Comparison of ENCODE assay signal across 15 cellular contexts in genomic region chr7:94594882-94595281, GRCh38.
DNase-seq lines count a peak whose midpoint lies in the region; ATAC-seq, FAIRE-seq and TF ChIP-seq lines count a peak whose summit lies in the region.
"Had no signal": no experiment of that assay in that cellular context is flagged by ENCODE, and none has a peak within 500 bp of the region (broad histone marks: within the 10 kb centered on the region; RNA-seq: fewer than 3 reads in every experiment).

No MANE protein-coding gene starts in this region.

- H3K4me2 ChIP-seq in HepG2 (ENCODE audit: low read depth, low read length): no peak overlapping the region

- H3K4me1 ChIP-seq in liver (ENCODE audit: control insufficient read depth in 4 of 4, insufficient read depth in 4 of 4, low read length in 3 of 4): peaks cover 0 to 16% (median 11%) of the 10 kb centered on the region in 4 donors
- H3K4me1 ChIP-seq in HepG2 (ENCODE audit: insufficient read depth, low read length): 0 out of 2 replicates have a peak, but pooled peaks cover 5% of the 10 kb centered on the region

- TF ChIP-seq EP300 in HepG2 (IDR thresholded peaks at IDR 0.05; ENCODE audit: low read depth in 2 of 2, low read length in 2 of 2): no peak
- TF ChIP-seq EP300 in HepG2 (CRISPR knock-in tag; IDR thresholded peaks at IDR 0.05; ENCODE audit: borderline replicate concordance): no peak

- peak; percentile 21 to 37 for TF ChIP-seq RAD21 in liver (IDR thresholded peaks at IDR 0.05)
- no peak for TF ChIP-seq RAD21 in HepG2 (CRISPR knock-in tag; IDR thresholded peaks at IDR 0.05)

- 37% methylated on average over 1 of the region's 1 CpG for WGBS in liver
- WGBS in HepG2 (ENCODE audit: low lambda C conversion rate): 86% methylated on average over 1 of the region's 1 CpG

- POLR2A ChIA-PET in HepG2 (lab: Yijun Ruan, JAX): interaction anchor here (1.4 kb wide), 1 partner anchor 26 kb away, joined by 3 read pairs; no protein-coding TSS in a partner anchor

- in situ Hi-C loops in HepG2 (cut with HindIII; ENCODE audit: extremely low pct_ligation_motif_present, low pct_unique_long_range_greater_than_20kb): no loop called here

- H3K9ac ChIP-seq in liver (ENCODE audit: low read depth in 1 of 2, low read length in 2 of 2): no peak overlapping the region
- H3K9ac ChIP-seq in HepG2 (ENCODE audit: insufficient read depth, low read depth, low read length): no peak overlapping the region

- no TSS peak for BruUV-seq in HepG2 (replicated peaks; lab: Mats Ljungman, UMichigan)

- no peaks in the 10 kb centered on the region for H3K79me2 ChIP-seq in HepG2 (ENCODE audit: insufficient read depth, low read length)

- no peaks in the 10 kb centered on the region for H4K20me1 ChIP-seq in HepG2 (ENCODE audit: insufficient read depth, low read length)

- no peak overlapping the region for H3K27ac ChIP-seq in liver (ENCODE audit: low read depth in 1 of 2, low read length in 2 of 2)
- H3K27ac ChIP-seq in HepG2 (ENCODE audit: extremely low read length, insufficient read depth, low read length): no peak overlapping the region
- H3K27ac ChIP-seq: 22Rv1 had no signal

- peaks cover 0 to 2% (median under 1%) of the 10 kb centered on the region in 4 donors for H3K27me3 ChIP-seq in liver (ENCODE audit: control insufficient read depth in 4 of 4, insufficient read depth in 4 of 4, low read length in 3 of 4)
- no peaks in the 10 kb centered on the region for H3K27me3 ChIP-seq in HepG2 (ENCODE audit: control insufficient read depth in 1 of 2, insufficient read depth in 2 of 2, low read length in 2 of 2)

- TF ChIP-seq CTCF in liver (IDR thresholded peaks at IDR 0.05; ENCODE audit: low read depth, low read length, missing input control): no peak
- TF ChIP-seq CTCF in HepG2 (CRISPR knock-in tag; IDR thresholded peaks at IDR 0.05): no peak

- no peak for FAIRE-seq in HepG2 (lab: Jason Lieb, UNC)
- FAIRE-seq: D721Med had no signal

- DNase-seq in HepG2 (ENCODE audit: low spot score): no peak
- DNase-seq in left colon: no peak
- DNase-seq in mucosa of gallbladder (ENCODE audit: low spot score): peak; percentile 26
- no peak for DNase-seq in germinal center (ENCODE audit: low spot score)
- no peak for DNase-seq in DMS 273 treated with DMSO at 0.1 percent for 48 hours (lab: John Stamatoyannopoulos, UW)
- no peak for DNase-seq in DMS153 (lab: John Stamatoyannopoulos, UW)
- DNase-seq: CD8-positive, alpha-beta T cell; COR-L47; DMS53; HCEC 1CT; IMR-90 had no signal

- ATAC-seq in HepG2: no peak
- peak; percentile 52 for ATAC-seq in left colon
- ATAC-seq in HG02798 (IDR thresholded peaks at IDR 0.05; ENCODE audit: poor library complexity, unreplicated experiment): no peak
- ATAC-seq: CD8-positive, alpha-beta T cell had no signal

- CTCF ChIA-PET in HepG2 (lab: Yijun Ruan, JAX; ENCODE audit: low intra/inter-chr PET ratio, low total read pairs): no interaction called here

- TF ChIP-seq POLR2A in HepG2 (IDR thresholded peaks at IDR 0.05; ENCODE audit: insufficient read depth in 1 of 2, low read depth in 2 of 2, low read length in 2 of 2): no peak

- H3K4me3 ChIP-seq in liver (ENCODE audit: low read depth in 1 of 3, low read length in 3 of 3) (no peak overlapping the region), HepG2 (replicated peaks in 1 of 3; ENCODE audit: insufficient read depth in 1 of 3, low read depth in 2 of 3, low read length in 3 of 3) (no peak overlapping the region)

- H3K36me3 ChIP-seq in liver (ENCODE audit: control insufficient read depth in 4 of 4, insufficient read depth in 3 of 4, low read depth in 1 of 4, low read length in 3 of 4): no peaks in the 10 kb centered on the region
- no peaks in the 10 kb centered on the region; a peak in 3 of 5 replicates for H3K36me3 ChIP-seq in HepG2 (replicated peaks in 1 of 2; ENCODE audit: control insufficient read depth in 1 of 2, insufficient read depth in 2 of 2, low read length in 2 of 2)

- H3K9me3 ChIP-seq in liver (ENCODE audit: control insufficient read depth in 4 of 4, low read length in 3 of 4) (no peaks in the 10 kb centered on the region), HepG2 (ENCODE audit: low read length) (no peaks in the 10 kb centered on the region)

- no peak overlapping the region for H2AFZ ChIP-seq in HepG2 (ENCODE audit: low read length)

- intact Hi-C loops in HepG2 (cut with micrococcal nuclease; ENCODE audit: unreplicated experiment) (no loop called here), left colon (cut with DNase I, micrococcal nuclease) (no loop called here)

TF ChIP-seq in liver, 16 proteins besides CTCF, POLR2A, EP300 and RAD21:
- TF ChIP-seq SP1 (IDR thresholded peaks at IDR 0.05) (peak; percentile 36), JUND (IDR thresholded peaks at IDR 0.05) (peak in 1 of 2 donors; percentile 60), YY1 (IDR thresholded peaks at IDR 0.05) (peak; percentile 39), RXRA (IDR thresholded peaks at IDR 0.05) (peak; percentile 93 to 95), FOXA2 (IDR thresholded peaks at IDR 0.05) (peak; percentile 37), ZBTB33 (IDR thresholded peaks at IDR 0.05) (no peak), HNF4G (IDR thresholded peaks at IDR 0.05) (no peak), GABPA (IDR thresholded peaks at IDR 0.05 in 1 of 2, conservative IDR thresholded peaks at IDR 0.05 in 1 of 2) (no peak), HNF4A (conservative IDR thresholded peaks at IDR 0.05) (peak; percentile 45 to 48)
TF ChIP-seq in liver: peak in this region for 6.

TF ChIP-seq in HepG2, 621 proteins besides CTCF, POLR2A, EP300 and RAD21:
- TF ChIP-seq CBX2 (IDR thresholded peaks at IDR 0.05; ENCODE audit: low read depth, low read length) (no peak), CBX2 (CRISPR knock-in tag; IDR thresholded peaks at IDR 0.05; ENCODE audit: low read depth) (no peak), ZNF337 (CRISPR knock-in tag; IDR thresholded peaks at IDR 0.05; ENCODE audit: borderline replicate concordance, low read depth) (no peak), ZMYM4 (CRISPR knock-in tag; IDR thresholded peaks at IDR 0.05) (no peak), YY1 (IDR thresholded peaks at IDR 0.05; ENCODE audit: insufficient read depth, insufficient replicate concordance, low read depth, low read length) (no peak), KDM5A (IDR thresholded peaks at IDR 0.05; ENCODE audit: borderline replicate concordance, low read length) (no peak), TBX3 (IDR thresholded peaks at IDR 0.05; ENCODE audit: borderline replicate concordance) (no peak), ZBTB25 (CRISPR knock-in tag; IDR thresholded peaks at IDR 0.05) (no peak)
